ENCODE assay signal across 1 cellular context in the genomic region with DNA sequence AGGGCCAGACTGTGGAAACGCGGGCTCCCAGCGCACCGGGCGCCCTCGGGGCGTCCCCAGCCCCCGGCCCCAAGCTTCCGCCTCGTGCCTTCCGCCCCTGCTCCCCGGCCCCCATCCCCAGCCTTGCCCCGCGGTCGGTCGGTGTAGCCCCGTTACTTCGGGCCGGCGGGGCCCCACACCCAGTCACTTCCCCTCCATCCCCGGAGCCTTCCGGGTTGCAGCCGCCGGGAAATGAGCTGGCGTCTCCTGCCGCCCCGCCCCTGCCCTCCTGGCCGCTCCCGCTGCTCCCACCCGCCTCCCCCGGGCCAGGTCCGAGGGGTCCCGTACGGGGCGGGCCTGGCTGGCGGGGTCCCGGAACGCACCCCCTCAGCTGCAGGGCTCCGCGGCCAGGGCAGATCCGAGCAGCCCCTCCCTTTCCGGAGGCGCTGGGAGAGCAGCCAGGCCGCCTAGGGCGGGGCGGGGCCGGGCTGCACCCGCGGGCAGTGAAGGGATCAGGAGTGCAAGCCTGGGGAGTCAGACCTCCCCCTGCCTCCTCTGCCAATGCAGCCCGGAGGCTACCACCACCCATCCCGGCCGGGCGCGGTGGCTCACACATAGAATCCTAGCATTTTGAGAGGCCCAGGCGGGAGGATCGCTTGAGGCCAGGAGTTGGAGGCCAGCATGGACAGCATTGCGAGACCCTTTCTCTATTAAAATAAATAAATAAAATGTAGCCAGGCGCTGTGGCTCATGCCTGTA.
TF ChIP-seq lines count a peak whose summit lies in the region.

No MANE protein-coding gene starts in this region.

TF ChIP-seq in K562, 482 proteins besides CTCF, POLR2A, EP300 and RAD21 (continued from another document and continues in another):
- TF ChIP-seq, protein P1, sequence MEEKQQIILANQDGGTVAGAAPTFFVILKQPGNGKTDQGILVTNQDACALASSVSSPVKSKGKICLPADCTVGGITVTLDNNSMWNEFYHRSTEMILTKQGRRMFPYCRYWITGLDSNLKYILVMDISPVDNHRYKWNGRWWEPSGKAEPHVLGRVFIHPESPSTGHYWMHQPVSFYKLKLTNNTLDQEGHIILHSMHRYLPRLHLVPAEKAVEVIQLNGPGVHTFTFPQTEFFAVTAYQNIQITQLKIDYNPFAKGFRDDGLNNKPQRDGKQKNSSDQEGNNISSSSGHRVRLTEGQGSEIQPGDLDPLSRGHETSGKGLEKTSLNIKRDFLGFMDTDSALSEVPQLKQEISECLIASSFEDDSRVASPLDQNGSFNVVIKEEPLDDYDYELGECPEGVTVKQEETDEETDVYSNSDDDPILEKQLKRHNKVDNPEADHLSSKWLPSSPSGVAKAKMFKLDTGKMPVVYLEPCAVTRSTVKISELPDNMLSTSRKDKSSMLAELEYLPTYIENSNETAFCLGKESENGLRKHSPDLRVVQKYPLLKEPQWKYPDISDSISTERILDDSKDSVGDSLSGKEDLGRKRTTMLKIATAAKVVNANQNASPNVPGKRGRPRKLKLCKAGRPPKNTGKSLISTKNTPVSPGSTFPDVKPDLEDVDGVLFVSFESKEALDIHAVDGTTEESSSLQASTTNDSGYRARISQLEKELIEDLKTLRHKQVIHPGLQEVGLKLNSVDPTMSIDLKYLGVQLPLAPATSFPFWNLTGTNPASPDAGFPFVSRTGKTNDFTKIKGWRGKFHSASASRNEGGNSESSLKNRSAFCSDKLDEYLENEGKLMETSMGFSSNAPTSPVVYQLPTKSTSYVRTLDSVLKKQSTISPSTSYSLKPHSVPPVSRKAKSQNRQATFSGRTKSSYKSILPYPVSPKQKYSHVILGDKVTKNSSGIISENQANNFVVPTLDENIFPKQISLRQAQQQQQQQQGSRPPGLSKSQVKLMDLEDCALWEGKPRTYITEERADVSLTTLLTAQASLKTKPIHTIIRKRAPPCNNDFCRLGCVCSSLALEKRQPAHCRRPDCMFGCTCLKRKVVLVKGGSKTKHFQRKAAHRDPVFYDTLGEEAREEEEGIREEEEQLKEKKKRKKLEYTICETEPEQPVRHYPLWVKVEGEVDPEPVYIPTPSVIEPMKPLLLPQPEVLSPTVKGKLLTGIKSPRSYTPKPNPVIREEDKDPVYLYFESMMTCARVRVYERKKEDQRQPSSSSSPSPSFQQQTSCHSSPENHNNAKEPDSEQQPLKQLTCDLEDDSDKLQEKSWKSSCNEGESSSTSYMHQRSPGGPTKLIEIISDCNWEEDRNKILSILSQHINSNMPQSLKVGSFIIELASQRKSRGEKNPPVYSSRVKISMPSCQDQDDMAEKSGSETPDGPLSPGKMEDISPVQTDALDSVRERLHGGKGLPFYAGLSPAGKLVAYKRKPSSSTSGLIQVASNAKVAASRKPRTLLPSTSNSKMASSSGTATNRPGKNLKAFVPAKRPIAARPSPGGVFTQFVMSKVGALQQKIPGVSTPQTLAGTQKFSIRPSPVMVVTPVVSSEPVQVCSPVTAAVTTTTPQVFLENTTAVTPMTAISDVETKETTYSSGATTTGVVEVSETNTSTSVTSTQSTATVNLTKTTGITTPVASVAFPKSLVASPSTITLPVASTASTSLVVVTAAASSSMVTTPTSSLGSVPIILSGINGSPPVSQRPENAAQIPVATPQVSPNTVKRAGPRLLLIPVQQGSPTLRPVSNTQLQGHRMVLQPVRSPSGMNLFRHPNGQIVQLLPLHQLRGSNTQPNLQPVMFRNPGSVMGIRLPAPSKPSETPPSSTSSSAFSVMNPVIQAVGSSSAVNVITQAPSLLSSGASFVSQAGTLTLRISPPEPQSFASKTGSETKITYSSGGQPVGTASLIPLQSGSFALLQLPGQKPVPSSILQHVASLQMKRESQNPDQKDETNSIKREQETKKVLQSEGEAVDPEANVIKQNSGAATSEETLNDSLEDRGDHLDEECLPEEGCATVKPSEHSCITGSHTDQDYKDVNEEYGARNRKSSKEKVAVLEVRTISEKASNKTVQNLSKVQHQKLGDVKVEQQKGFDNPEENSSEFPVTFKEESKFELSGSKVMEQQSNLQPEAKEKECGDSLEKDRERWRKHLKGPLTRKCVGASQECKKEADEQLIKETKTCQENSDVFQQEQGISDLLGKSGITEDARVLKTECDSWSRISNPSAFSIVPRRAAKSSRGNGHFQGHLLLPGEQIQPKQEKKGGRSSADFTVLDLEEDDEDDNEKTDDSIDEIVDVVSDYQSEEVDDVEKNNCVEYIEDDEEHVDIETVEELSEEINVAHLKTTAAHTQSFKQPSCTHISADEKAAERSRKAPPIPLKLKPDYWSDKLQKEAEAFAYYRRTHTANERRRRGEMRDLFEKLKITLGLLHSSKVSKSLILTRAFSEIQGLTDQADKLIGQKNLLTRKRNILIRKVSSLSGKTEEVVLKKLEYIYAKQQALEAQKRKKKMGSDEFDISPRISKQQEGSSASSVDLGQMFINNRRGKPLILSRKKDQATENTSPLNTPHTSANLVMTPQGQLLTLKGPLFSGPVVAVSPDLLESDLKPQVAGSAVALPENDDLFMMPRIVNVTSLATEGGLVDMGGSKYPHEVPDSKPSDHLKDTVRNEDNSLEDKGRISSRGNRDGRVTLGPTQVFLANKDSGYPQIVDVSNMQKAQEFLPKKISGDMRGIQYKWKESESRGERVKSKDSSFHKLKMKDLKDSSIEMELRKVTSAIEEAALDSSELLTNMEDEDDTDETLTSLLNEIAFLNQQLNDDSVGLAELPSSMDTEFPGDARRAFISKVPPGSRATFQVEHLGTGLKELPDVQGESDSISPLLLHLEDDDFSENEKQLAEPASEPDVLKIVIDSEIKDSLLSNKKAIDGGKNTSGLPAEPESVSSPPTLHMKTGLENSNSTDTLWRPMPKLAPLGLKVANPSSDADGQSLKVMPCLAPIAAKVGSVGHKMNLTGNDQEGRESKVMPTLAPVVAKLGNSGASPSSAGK (IDR thresholded peaks at IDR 0.05) = no peak
- TF ChIP-seq SP2 (IDR thresholded peaks at IDR 0.05; ENCODE audit: extremely low read depth, low read depth, low read length, poor library complexity, severe bottlenecking) (no peak), ZNF133 (CRISPR knock-in tag; IDR thresholded peaks at IDR 0.05) (no peak), ZNF282 (CRISPR knock-in tag; IDR thresholded peaks at IDR 0.05) (no peak), ARNT (IDR thresholded peaks at IDR 0.05) (no peak), NR4A1 (CRISPR knock-in tag; IDR thresholded peaks at IDR 0.05) (no peak), NR4A1 (tag; IDR thresholded peaks at IDR 0.05) (no peak), POLR2AphosphoS2 (IDR thresholded peaks at IDR 0.05; ENCODE audit: low read length) (no peak), NR2C1 (IDR thresholded peaks at IDR 0.05) (no peak), NR2C1 (tag; IDR thresholded peaks at IDR 0.05) (no peak), RBM15 (IDR thresholded peaks at IDR 0.05; ENCODE audit: insufficient read depth, low read length) (no peak), ZNF12 (CRISPR knock-in tag; IDR thresholded peaks at IDR 0.05) (no peak; the same call in 1 of the 2 replicates), ZNF197 (CRISPR knock-in tag; IDR thresholded peaks at IDR 0.05; ENCODE audit: low read depth) (no peak), TAL1 (IDR thresholded peaks at IDR 0.05) (no peak), CSDE1 (IDR thresholded peaks at IDR 0.05) (no peak), HDAC6 (IDR thresholded peaks at IDR 0.05; ENCODE audit: low read depth, low read length) (no peak), ZNF143 (CRISPR knock-in tag; IDR thresholded peaks at IDR 0.05) (no peak), CHD2 (IDR thresholded peaks at IDR 0.05; ENCODE audit: low read depth, low read length) (no peak), OTX1 (CRISPR knock-in tag; IDR thresholded peaks at IDR 0.05) (no peak), MYC (IDR thresholded peaks at IDR 0.05; ENCODE audit: low read depth, low read length) (no peak; the same call in 1 of the 2 replicates), MYC (CRISPR knock-in tag; IDR thresholded peaks at IDR 0.05; ENCODE audit: borderline replicate concordance, low read depth) (no peak), JUNB (CRISPR knock-in tag; conservative IDR thresholded peaks at IDR 0.05) (no peak), CBFA2T2 (conservative IDR thresholded peaks at IDR 0.05) (no peak), CBX2 (IDR thresholded peaks at IDR 0.05; ENCODE audit: insufficient read depth, low read length, poor library complexity, severe bottlenecking) (no peak), CREB1 (IDR thresholded peaks at IDR 0.05) (no peak), CREB1 (CRISPR knock-in tag; IDR thresholded peaks at IDR 0.05) (no peak; the same call in 1 of the 2 replicates)
- TF ChIP-seq, protein P2, sequence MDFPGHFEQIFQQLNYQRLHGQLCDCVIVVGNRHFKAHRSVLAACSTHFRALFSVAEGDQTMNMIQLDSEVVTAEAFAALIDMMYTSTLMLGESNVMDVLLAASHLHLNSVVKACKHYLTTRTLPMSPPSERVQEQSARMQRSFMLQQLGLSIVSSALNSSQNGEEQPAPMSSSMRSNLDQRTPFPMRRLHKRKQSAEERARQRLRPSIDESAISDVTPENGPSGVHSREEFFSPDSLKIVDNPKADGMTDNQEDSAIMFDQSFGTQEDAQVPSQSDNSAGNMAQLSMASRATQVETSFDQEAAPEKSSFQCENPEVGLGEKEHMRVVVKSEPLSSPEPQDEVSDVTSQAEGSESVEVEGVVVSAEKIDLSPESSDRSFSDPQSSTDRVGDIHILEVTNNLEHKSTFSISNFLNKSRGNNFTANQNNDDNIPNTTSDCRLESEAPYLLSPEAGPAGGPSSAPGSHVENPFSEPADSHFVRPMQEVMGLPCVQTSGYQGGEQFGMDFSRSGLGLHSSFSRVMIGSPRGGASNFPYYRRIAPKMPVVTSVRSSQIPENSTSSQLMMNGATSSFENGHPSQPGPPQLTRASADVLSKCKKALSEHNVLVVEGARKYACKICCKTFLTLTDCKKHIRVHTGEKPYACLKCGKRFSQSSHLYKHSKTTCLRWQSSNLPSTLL (IDR thresholded peaks at IDR 0.05) = no peak
- TF ChIP-seq, protein P3, sequence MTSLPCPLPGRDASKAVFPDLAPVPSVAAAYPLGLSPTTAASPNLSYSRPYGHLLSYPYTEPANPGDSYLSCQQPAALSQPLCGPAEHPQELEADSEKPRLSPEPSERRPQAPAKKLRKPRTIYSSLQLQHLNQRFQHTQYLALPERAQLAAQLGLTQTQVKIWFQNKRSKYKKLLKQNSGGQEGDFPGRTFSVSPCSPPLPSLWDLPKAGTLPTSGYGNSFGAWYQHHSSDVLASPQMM (CRISPR knock-in tag; IDR thresholded peaks at IDR 0.05) = no peak
- TF ChIP-seq, protein P4, sequence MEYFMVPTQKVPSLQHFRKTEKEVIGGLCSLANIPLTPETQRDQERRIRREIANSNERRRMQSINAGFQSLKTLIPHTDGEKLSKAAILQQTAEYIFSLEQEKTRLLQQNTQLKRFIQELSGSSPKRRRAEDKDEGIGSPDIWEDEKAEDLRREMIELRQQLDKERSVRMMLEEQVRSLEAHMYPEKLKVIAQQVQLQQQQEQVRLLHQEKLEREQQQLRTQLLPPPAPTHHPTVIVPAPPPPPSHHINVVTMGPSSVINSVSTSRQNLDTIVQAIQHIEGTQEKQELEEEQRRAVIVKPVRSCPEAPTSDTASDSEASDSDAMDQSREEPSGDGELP (CRISPR knock-in tag; IDR thresholded peaks at IDR 0.05; ENCODE audit: borderline replicate concordance) = peak; percentile 80
- TF ChIP-seq, protein P5, sequence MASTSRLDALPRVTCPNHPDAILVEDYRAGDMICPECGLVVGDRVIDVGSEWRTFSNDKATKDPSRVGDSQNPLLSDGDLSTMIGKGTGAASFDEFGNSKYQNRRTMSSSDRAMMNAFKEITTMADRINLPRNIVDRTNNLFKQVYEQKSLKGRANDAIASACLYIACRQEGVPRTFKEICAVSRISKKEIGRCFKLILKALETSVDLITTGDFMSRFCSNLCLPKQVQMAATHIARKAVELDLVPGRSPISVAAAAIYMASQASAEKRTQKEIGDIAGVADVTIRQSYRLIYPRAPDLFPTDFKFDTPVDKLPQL (IDR thresholded peaks at IDR 0.05; ENCODE audit: extremely low read depth, insufficient read length) = no peak
- TF ChIP-seq, protein P6, sequence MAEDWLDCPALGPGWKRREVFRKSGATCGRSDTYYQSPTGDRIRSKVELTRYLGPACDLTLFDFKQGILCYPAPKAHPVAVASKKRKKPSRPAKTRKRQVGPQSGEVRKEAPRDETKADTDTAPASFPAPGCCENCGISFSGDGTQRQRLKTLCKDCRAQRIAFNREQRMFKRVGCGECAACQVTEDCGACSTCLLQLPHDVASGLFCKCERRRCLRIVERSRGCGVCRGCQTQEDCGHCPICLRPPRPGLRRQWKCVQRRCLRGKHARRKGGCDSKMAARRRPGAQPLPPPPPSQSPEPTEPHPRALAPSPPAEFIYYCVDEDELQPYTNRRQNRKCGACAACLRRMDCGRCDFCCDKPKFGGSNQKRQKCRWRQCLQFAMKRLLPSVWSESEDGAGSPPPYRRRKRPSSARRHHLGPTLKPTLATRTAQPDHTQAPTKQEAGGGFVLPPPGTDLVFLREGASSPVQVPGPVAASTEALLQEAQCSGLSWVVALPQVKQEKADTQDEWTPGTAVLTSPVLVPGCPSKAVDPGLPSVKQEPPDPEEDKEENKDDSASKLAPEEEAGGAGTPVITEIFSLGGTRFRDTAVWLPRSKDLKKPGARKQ (CRISPR knock-in tag; IDR thresholded peaks at IDR 0.05) = no peak
- TF ChIP-seq, protein P7, sequence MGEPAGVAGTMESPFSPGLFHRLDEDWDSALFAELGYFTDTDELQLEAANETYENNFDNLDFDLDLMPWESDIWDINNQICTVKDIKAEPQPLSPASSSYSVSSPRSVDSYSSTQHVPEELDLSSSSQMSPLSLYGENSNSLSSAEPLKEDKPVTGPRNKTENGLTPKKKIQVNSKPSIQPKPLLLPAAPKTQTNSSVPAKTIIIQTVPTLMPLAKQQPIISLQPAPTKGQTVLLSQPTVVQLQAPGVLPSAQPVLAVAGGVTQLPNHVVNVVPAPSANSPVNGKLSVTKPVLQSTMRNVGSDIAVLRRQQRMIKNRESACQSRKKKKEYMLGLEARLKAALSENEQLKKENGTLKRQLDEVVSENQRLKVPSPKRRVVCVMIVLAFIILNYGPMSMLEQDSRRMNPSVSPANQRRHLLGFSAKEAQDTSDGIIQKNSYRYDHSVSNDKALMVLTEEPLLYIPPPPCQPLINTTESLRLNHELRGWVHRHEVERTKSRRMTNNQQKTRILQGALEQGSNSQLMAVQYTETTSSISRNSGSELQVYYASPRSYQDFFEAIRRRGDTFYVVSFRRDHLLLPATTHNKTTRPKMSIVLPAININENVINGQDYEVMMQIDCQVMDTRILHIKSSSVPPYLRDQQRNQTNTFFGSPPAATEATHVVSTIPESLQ (CRISPR knock-in tag; IDR thresholded peaks at IDR 0.05) = no peak
- TF ChIP-seq, protein P8, sequence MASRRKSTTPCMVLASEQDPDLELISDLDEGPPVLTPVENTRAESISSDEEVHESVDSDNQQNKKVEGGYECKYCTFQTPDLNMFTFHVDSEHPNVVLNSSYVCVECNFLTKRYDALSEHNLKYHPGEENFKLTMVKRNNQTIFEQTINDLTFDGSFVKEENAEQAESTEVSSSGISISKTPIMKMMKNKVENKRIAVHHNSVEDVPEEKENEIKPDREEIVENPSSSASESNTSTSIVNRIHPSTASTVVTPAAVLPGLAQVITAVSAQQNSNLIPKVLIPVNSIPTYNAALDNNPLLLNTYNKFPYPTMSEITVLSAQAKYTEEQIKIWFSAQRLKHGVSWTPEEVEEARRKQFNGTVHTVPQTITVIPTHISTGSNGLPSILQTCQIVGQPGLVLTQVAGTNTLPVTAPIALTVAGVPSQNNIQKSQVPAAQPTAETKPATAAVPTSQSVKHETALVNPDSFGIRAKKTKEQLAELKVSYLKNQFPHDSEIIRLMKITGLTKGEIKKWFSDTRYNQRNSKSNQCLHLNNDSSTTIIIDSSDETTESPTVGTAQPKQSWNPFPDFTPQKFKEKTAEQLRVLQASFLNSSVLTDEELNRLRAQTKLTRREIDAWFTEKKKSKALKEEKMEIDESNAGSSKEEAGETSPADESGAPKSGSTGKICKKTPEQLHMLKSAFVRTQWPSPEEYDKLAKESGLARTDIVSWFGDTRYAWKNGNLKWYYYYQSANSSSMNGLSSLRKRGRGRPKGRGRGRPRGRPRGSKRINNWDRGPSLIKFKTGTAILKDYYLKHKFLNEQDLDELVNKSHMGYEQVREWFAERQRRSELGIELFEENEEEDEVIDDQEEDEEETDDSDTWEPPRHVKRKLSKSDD (conservative IDR thresholded peaks at IDR 0.05; ENCODE audit: low read length) = no peak
- TF ChIP-seq, protein P9, sequence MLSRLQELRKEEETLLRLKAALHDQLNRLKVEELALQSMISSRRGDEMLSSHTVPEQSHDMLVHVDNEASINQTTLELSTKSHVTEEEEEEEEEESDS (CRISPR knock-in tag; IDR thresholded peaks at IDR 0.05) = no peak
